ENCODE assay signal across 2 cellular contexts in the genomic region with DNA sequence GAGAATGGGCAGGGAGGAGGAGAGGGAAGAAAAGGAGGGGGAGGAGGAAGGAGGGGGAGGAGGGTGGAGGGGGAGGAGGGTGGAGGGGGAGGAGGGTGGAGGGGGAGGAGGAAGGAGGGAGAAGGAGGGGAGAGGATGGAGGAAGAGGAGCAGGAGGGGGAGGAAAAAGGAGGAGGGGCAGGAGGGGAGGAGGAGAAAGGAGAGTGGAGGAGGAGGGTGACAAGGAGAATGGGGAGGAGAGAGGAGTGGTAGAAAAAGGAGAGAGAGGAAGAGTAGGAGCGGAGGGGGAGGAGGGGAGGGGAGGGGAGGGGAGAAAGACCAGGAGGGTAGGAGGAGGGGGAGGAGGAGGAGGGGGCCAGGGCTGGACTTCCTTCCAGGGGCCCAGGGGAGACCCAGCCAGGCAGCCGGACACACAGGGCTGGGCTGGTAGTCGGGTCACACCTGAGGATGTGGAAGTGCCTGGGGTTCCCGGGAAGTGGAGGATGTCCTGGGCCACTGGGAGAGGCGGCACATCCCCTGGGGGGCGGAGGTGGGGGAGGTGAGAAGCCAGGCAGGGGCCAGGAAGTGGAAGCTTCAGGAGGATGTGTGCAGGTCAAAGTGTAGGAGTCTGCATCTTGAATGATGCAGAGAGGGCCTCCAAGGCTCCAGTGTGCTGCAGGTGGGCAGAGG.
A peak's percentile ranks its signal among the peaks of the same experiment; 100 is the strongest.
TF ChIP-seq lines count a peak whose summit lies in the region.

No MANE protein-coding gene starts in this region.

TF ChIP-seq in HCT116, 20 proteins besides CTCF, POLR2A, EP300 and RAD21:
- TF ChIP-seq POLR2AphosphoS5 (IDR thresholded peaks at IDR 0.05; ENCODE audit: low read depth, low read length) = no peak
- no peak for TF ChIP-seq CBX3 (IDR thresholded peaks at IDR 0.05; ENCODE audit: low read depth)
- TF ChIP-seq MAX (IDR thresholded peaks at IDR 0.05) = no peak
- no peak for TF ChIP-seq ELF1 (IDR thresholded peaks at IDR 0.05; ENCODE audit: borderline replicate concordance, low read depth)
- no peak for TF ChIP-seq REST (IDR thresholded peaks at IDR 0.05; ENCODE audit: low read depth)
- TF ChIP-seq EZH2 (IDR thresholded peaks at IDR 0.05) = no peak
- no peak for TF ChIP-seq ZBTB33 (IDR thresholded peaks at IDR 0.05; ENCODE audit: extremely low read depth, insufficient replicate concordance, low read length)
- TF ChIP-seq YY1 (IDR thresholded peaks at IDR 0.05; ENCODE audit: extremely low read depth, insufficient replicate concordance, low read depth, low read length) = no peak
- no peak for TF ChIP-seq ZFX (IDR thresholded peaks at IDR 0.05)
- TF ChIP-seq EZH2phosphoT487 (IDR thresholded peaks at IDR 0.05; ENCODE audit: borderline replicate concordance) = no peak
- no peak for TF ChIP-seq FOSL1 (IDR thresholded peaks at IDR 0.05; ENCODE audit: low read depth)
- TF ChIP-seq, protein P1, sequence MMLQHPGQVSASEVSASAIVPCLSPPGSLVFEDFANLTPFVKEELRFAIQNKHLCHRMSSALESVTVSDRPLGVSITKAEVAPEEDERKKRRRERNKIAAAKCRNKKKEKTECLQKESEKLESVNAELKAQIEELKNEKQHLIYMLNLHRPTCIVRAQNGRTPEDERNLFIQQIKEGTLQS (IDR thresholded peaks at IDR 0.05) = no peak
- TF ChIP-seq SIN3A (IDR thresholded peaks at IDR 0.05; ENCODE audit: low read depth) = no peak
- no peak for TF ChIP-seq CEBPB (IDR thresholded peaks at IDR 0.05; ENCODE audit: low read depth)
- no peak for TF ChIP-seq SRF (IDR thresholded peaks at IDR 0.05; ENCODE audit: low read depth)
- TF ChIP-seq TCF7L2 (IDR thresholded peaks at IDR 0.05; ENCODE audit: borderline replicate concordance, extremely low read depth, insufficient read depth, insufficient read length) = no peak
- no peak for TF ChIP-seq JUND (IDR thresholded peaks at IDR 0.05)
- no peak for TF ChIP-seq SP1 (IDR thresholded peaks at IDR 0.05; ENCODE audit: low read depth)
- no peak for TF ChIP-seq EGR1 (IDR thresholded peaks at IDR 0.05; ENCODE audit: low read depth)

TF ChIP-seq in K562, 482 proteins besides CTCF, POLR2A, EP300 and RAD21:
- no peak for TF ChIP-seq PCBP1 (IDR thresholded peaks at IDR 0.05; ENCODE audit: low read depth, low read length, poor library complexity, severe bottlenecking)
- TF ChIP-seq ZNF263 (CRISPR knock-in tag; IDR thresholded peaks at IDR 0.05; ENCODE audit: borderline replicate concordance) = peak; percentile 75
